ENCODE assay signal across 8 cellular contexts in genomic region chr15:98865397-98866339, GRCh38.
DNase-seq lines count a peak whose midpoint lies in the region; ATAC-seq and TF ChIP-seq lines count a peak whose summit lies in the region.

No MANE protein-coding gene starts in this region.

- H3K27me3 ChIP-seq in ovary: no peaks in the 10 kb centered on the region
- no peaks in the 10 kb centered on the region for H3K27me3 ChIP-seq in transverse colon

- no peak for TF ChIP-seq CTCF in C4-2B (conservative IDR thresholded peaks at IDR 0.05)
- TF ChIP-seq CTCF in RWPE1 (conservative IDR thresholded peaks at IDR 0.05; ENCODE audit: low read depth): no peak
- no peak for TF ChIP-seq CTCF in ovary (IDR thresholded peaks at IDR 0.05)
- no peak for TF ChIP-seq CTCF in transverse colon (IDR thresholded peaks at IDR 0.05)

- CTCF ChIA-PET in RWPE1 (lab: Yijun Ruan, JAX): interaction anchor here (0.6 kb wide), 1 partner anchor 126 kb away, joined by 3 read pairs; no protein-coding TSS in a partner anchor

- POLR2A ChIA-PET in RWPE1 (lab: Yijun Ruan, JAX; ENCODE audit: low non-redundant PET): no interaction called here

- in situ Hi-C loops in transverse colon (cut with MboI; ENCODE audit: low pct_ligation_motif_present in 1 of 4, low pct_unique_long_range_greater_than_20kb in 1 of 4, low sequenced_read_pairs in 3 of 4): no loop called here

- ATAC-seq in GM19438 (IDR thresholded peaks at IDR 0.05; ENCODE audit: low read depth, unreplicated experiment) (peak; percentile 83), HG03558 (IDR thresholded peaks at IDR 0.05; ENCODE audit: extremely low read depth, unreplicated experiment) (peak; percentile 72)

- peak overlapping the region; percentile 84 for H3K27ac ChIP-seq in C4-2B
- peak overlapping the region; percentile 92 for H3K27ac ChIP-seq in RWPE1
- peak overlapping the region in 1 of 2 donors; percentile 69 for H3K27ac ChIP-seq in ovary
- peak overlapping the region; percentile 77 to 80 (median 79) for H3K27ac ChIP-seq in transverse colon

- H3K9me3 ChIP-seq in ovary (no peaks in the 10 kb centered on the region), transverse colon (no peaks in the 10 kb centered on the region)

- H3K4me1 ChIP-seq in ovary (ENCODE audit: insufficient read depth) (peaks cover 22% of the 10 kb centered on the region), transverse colon (peaks cover 0 to 17% (median 2%) of the 10 kb centered on the region in 4 donors)

- intact Hi-C loops in ovary (cut with DNase I): loop anchor here in 1 of 4 donors (10.0 kb wide), 1 partner anchor 209 kb away; no protein-coding TSS in a partner anchor
- intact Hi-C loops in transverse colon (cut with DNase I; ENCODE audit: low total_unique reads): no loop called here

- H3K4me3 ChIP-seq in ovary (peak overlapping the region; percentile 31), transverse colon (peak overlapping the region; percentile 17 to 55 (median 28))

- DNase-seq in RWPE1 (ENCODE audit: low spot score): peak; percentile 76
- DNase-seq in activated effector memory CD4-positive, alpha-beta T cell treated with anti-CD3 and anti-CD28 coated beads, Interleukin-2, amount 50 U/mL, for 16 hours: peak; percentile 89
- DNase-seq in foreskin melanocyte: peak; percentile 47
- DNase-seq in ovary: peak; percentile 68 to 89 (median 82)
- peak; percentile 79 for DNase-seq in transverse colon

- H3K36me3 ChIP-seq in ovary (no peaks in the 10 kb centered on the region), transverse colon (no peaks in the 10 kb centered on the region)

- TF ChIP-seq POLR2A in ovary (IDR thresholded peaks at IDR 0.05) (no peak), transverse colon (IDR thresholded peaks at IDR 0.05) (no peak)

- TF ChIP-seq EP300 in ovary (IDR thresholded peaks at IDR 0.05) (no peak), transverse colon (IDR thresholded peaks at IDR 0.05; ENCODE audit: low read depth) (no peak)

- WGBS in ovary, 3 donors: 45 to 63% (median 58%) methylated on average over 50 of the region's 50 CpGs
- 23 to 61% methylated on average over 12 to 50 of the region's 50 CpGs for WGBS in transverse colon (ENCODE audit: low coverage in 1 of 2), 2 donors
